In genomic region chr1:236425031-236425663, GRCh38 we compare ENCODE assay signal across 8 cellular contexts. TPM values are rescaled to one million over a fixed set of nuclear protein-coding genes. Genes with fewer than 3 reads are reported as not detected.
DNase-seq lines count a peak whose midpoint lies in the region; ATAC-seq and TF ChIP-seq lines count a peak whose summit lies in the region.

No MANE protein-coding gene starts in this region.

- no peak overlapping the region for H3K4me3 Mint-ChIP-seq in activated CD8-positive, alpha-beta memory T cell treated with anti-CD3 and anti-CD28 coated beads, Interleukin-2, amount 10 ng/mL, durations not matched to agents 7 days and 5 days
- no peak overlapping the region for H3K4me3 Mint-ChIP-seq in memory B cell

- TF ChIP-seq CTCF in ascending aorta (IDR thresholded peaks at IDR 0.05) (no peak), dorsolateral prefrontal cortex (IDR thresholded peaks at IDR 0.05 in 54 of 56, conservative IDR thresholded peaks at IDR 0.05 in 2 of 56; ENCODE audit: low read depth in 1 of 56, partially characterized antibody in 56 of 56) (no peak)

- peak; percentile 45 for DNase-seq in activated CD8-positive, alpha-beta memory T cell treated with anti-CD3 and anti-CD28 coated beads, Interleukin-2, amount 10 ng/mL, durations not matched to agents 7 days and 5 days
- no peak for DNase-seq in activated CD8-positive, alpha-beta memory T cell treated with anti-CD3 and anti-CD28 coated beads, Interleukin-2, amount 50 U/mL, for 4 hours
- DNase-seq in memory B cell (ENCODE audit: low spot score in 2 of 2) (peak; percentile 9 to 25), SW 1271 (lab: John Stamatoyannopoulos, UW) (no peak), ascending aorta (ENCODE audit: low spot score in 2 of 2) (no peak), dorsolateral prefrontal cortex (no peak)

- no peaks in the 10 kb centered on the region for H3K36me3 ChIP-seq in ascending aorta

- H3K4me1 ChIP-seq in ascending aorta: no peaks in the 10 kb centered on the region

- H3K9me3 Mint-ChIP-seq in activated CD8-positive, alpha-beta memory T cell treated with anti-CD3 and anti-CD28 coated beads, Interleukin-2, amount 10 ng/mL, durations not matched to agents 7 days and 5 days (ENCODE audit: low read depth): no peaks in the 10 kb centered on the region
- H3K9me3 Mint-ChIP-seq in memory B cell: no peaks in the 10 kb centered on the region

- H3K4me1 Mint-ChIP-seq in activated CD8-positive, alpha-beta memory T cell treated with anti-CD3 and anti-CD28 coated beads, Interleukin-2, amount 10 ng/mL, durations not matched to agents 7 days and 5 days: peaks cover 13% of the 10 kb centered on the region
- peaks cover 2% of the 10 kb centered on the region for H3K4me1 Mint-ChIP-seq in memory B cell

- no peaks in the 10 kb centered on the region for H3K27me3 ChIP-seq in ascending aorta
- peaks cover 0 to 6% (median 0%) of the 10 kb centered on the region in 45 donors for H3K27me3 ChIP-seq in dorsolateral prefrontal cortex

- intact Hi-C loops in ascending aorta (cut with DNase I): no loop called here
- intact Hi-C loops in dorsolateral prefrontal cortex (cut with DNase I): no loop called here

- H3K4me3 ChIP-seq in ascending aorta (no peak overlapping the region), dorsolateral prefrontal cortex (no peak overlapping the region)

- H3K9me3 ChIP-seq in ascending aorta: no peaks in the 10 kb centered on the region

- peaks cover 8% of the 10 kb centered on the region for H3K36me3 Mint-ChIP-seq in activated CD8-positive, alpha-beta memory T cell treated with anti-CD3 and anti-CD28 coated beads, Interleukin-2, amount 10 ng/mL, durations not matched to agents 7 days and 5 days
- no peaks in the 10 kb centered on the region for H3K36me3 Mint-ChIP-seq in memory B cell

- H3K27me3 Mint-ChIP-seq in activated CD8-positive, alpha-beta memory T cell treated with anti-CD3 and anti-CD28 coated beads, Interleukin-2, amount 10 ng/mL, durations not matched to agents 7 days and 5 days: no peaks in the 10 kb centered on the region
- H3K27me3 Mint-ChIP-seq in memory B cell: peaks cover 7% of the 10 kb centered on the region

- no peak overlapping the region for H3K27ac Mint-ChIP-seq in activated CD8-positive, alpha-beta memory T cell treated with anti-CD3 and anti-CD28 coated beads, Interleukin-2, amount 10 ng/mL, durations not matched to agents 7 days and 5 days
- H3K27ac Mint-ChIP-seq in memory B cell: no peak overlapping the region

- CTCF ChIA-PET in activated CD8-positive, alpha-beta memory T cell treated with anti-CD3 and anti-CD28 coated beads, Interleukin-2, amount 10 ng/mL, durations not matched to agents 7 days and 5 days (lab: Charles Lee): no interaction called here

- no peak overlapping the region for H3K27ac ChIP-seq in ascending aorta
- H3K27ac ChIP-seq in dorsolateral prefrontal cortex: no peak overlapping the region

- ATAC-seq in activated CD8-positive, alpha-beta memory T cell treated with anti-CD3 and anti-CD28 coated beads, Interleukin-2, amount 10 ng/mL, durations not matched to agents 7 days and 5 days: peak; percentile 30
- ATAC-seq in GM21529 (IDR thresholded peaks at IDR 0.05; ENCODE audit: unreplicated experiment) (peak; percentile 96), HG03520 (IDR thresholded peaks at IDR 0.05; ENCODE audit: unreplicated experiment) (peak; percentile 89), memory B cell (ENCODE audit: low read depth) (peak; percentile 91)

RNA-seq across cellular contexts. Expression of gene EDARADD, which starts 31.1 kb away (rescaled TPM):
- total RNA-seq in activated CD8-positive, alpha-beta memory T cell treated with anti-CD3 and anti-CD28 coated beads, Interleukin-2, amount 10 ng/mL, durations not matched to agents 7 days and 5 days: 10 to 100 TPM in 1 of 2 experiments, 1 to 10 TPM in 1; 3.7 to 11.8 TPM
- total RNA-seq in ascending aorta (not detected), dorsolateral prefrontal cortex (1 to 10 TPM in 4 of 120 experiments, under 1 TPM in 44, not detected in 72; 0.16 to 1.3 (median 0.31) TPM)

Comparison
In these comparisons a context has a peak if more than half of its experiments do, and no peak if none do; other contexts are left out.
1. DNase-seq: peak in activated CD8-positive, alpha-beta memory T cell treated with anti-CD3 and anti-CD28 coated beads, Interleukin-2, amount 10 ng/mL, durations not matched to agents 7 days and 5 days (single experiment) and memory B cell (2 of 2); none in activated CD8-positive, alpha-beta memory T cell treated with anti-CD3 and anti-CD28 coated beads, Interleukin-2, amount 50 U/mL, for 4 hours (single experiment), SW 1271 (0 of 2), ascending aorta (0 of 2) and dorsolateral prefrontal cortex (0 of 10).
2. ATAC-seq: peak in every context shown above with its lines; median percentile 96 in GM21529; 91 in memory B cell; 89 in HG03520; 30 in activated CD8-positive, alpha-beta memory T cell treated with anti-CD3 and anti-CD28 coated beads, Interleukin-2, amount 10 ng/mL, durations not matched to agents 7 days and 5 days.